In the genomic region with DNA sequence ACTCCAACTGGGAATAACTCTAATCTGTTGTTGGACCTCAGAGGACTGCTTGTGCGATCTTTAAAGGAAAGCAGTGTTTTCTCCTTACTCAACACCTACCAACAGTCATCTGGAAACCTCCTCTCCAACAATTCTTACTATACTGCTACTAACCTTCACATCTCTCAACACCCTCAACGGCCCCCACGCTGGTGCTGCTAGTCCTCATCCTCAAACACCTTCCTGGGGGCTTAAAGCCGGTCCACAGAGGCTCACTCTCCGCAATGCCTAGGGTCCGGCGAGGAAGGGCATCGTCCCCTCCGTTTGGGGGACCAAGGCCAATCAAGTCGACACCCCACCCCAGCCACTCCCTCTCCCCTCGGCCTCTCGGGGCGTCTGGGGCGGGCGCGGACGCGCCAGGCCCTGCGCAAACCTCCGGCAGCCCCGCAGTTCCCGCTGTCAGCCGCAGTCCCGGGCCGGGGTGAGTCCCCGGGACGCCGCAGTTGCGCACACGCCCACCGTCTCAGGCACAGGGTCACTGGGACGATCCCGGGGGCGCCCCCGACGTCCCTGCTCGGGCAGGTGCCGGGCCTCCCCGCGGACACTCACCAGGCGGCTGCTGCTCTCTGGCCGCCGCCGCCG, we compare ENCODE assay signal across 8 cellular contexts. TPM values are rescaled to one million over a fixed set of nuclear protein-coding genes. Genes with fewer than 3 reads are reported as not detected.
DNase-seq lines count a peak whose midpoint lies in the region; ATAC-seq and TF ChIP-seq lines count a peak whose summit lies in the region.

No MANE protein-coding gene starts in this region.

- POLR2A ChIA-PET in PC-3 (lab: Charles Lee; ENCODE audit: unreplicated experiment) = no interaction called here

- no peaks in the 10 kb centered on the region for H3K36me3 ChIP-seq in PC-3 (ENCODE audit: low read depth, low read length)

- peak; percentile 2 for DNase-seq in NCI-H510A treated with DMSO at 0.1 percent for 48 hours (lab: John Stamatoyannopoulos, UW)
- no peak for DNase-seq in NCI-H510A (lab: John Stamatoyannopoulos, UW)
- DNase-seq in PC-3 = no peak
- no peak for DNase-seq in astrocyte of the cerebellum (ENCODE audit: low read depth)
- peak; percentile 40 for DNase-seq in iPS-NIHi7 (ENCODE audit: extremely low spot score)
- peak; percentile 6 for DNase-seq in stimulated activated CD4-positive, alpha-beta T cell treated with anti-CD3 and anti-CD28 coated beads, Interleukin-12 subunit alpha, Interleukin-12 subunit beta, amount 100 ng/mL, for 4 hours
- no peak for DNase-seq in NCI-H2227 (lab: John Stamatoyannopoulos, UW; ENCODE audit: unreplicated experiment)

- H3K27ac ChIP-seq in PC-3 (ENCODE audit: low read length) = no peak overlapping the region

- intact Hi-C loops in PC-3 (cut with micrococcal nuclease) = loop anchor here (10.0 kb wide), 1 partner anchor 234 kb away; a partner anchor contains a TSS

- H4K20me1 ChIP-seq in PC-3 (ENCODE audit: low read length) = no peaks in the 10 kb centered on the region

- H3K4me1 ChIP-seq in PC-3 (ENCODE audit: insufficient read depth, low read length) = peaks cover 32% of the 10 kb centered on the region

- H3K9me2 ChIP-seq in PC-3 (replicated peaks; ENCODE audit: low read length) = no peaks in the 10 kb centered on the region

- peak overlapping the region; percentile 80 for H3K9ac ChIP-seq in PC-3 (ENCODE audit: low read length)

- no peaks in the 10 kb centered on the region for H3F3A ChIP-seq in PC-3 (ENCODE audit: low read length, unreplicated experiment)

- CTCF ChIA-PET in PC-3 (lab: Charles Lee) = no interaction called here

- H3K4me3 ChIP-seq in PC-3 (ENCODE audit: low read length) = peak overlapping the region; percentile 89
- peak overlapping the region; percentile 71 for H3K4me3 ChIP-seq in astrocyte of the cerebellum (ENCODE audit: low read depth, low read length)

- H3K4me2 ChIP-seq in PC-3 (ENCODE audit: low read length) = peak overlapping the region; percentile 94

- H3K79me2 ChIP-seq in PC-3 (ENCODE audit: low read length) = peaks cover 53% of the 10 kb centered on the region

- TF ChIP-seq CTCF in PC-3 (conservative IDR thresholded peaks at IDR 0.05; ENCODE audit: low read depth, low read length) (no peak), astrocyte of the cerebellum (IDR thresholded peaks at IDR 0.05; ENCODE audit: low read depth, low read length, missing control alignments) (no peak)

- peak overlapping the region; percentile 83 for H2AFZ ChIP-seq in PC-3 (ENCODE audit: low read length)

- no peaks in the 10 kb centered on the region for H3K9me3 ChIP-seq in PC-3 (ENCODE audit: low read length)

- peak; percentile 31 for ATAC-seq in HG02759 (IDR thresholded peaks at IDR 0.05; ENCODE audit: unreplicated experiment)
- peak; percentile 17 for ATAC-seq in PC-3

- BruUV-seq in PC-3 (replicated peaks; lab: Mats Ljungman, UMichigan) = no TSS peak

- in situ Hi-C loops in astrocyte of the cerebellum (cut with HindIII; ENCODE audit: low sequenced_read_pairs) = no loop called here

- H3K27me3 ChIP-seq in PC-3 (ENCODE audit: low read length) = no peaks in the 10 kb centered on the region

RNA-seq across cellular contexts. Expression of a gene that starts 0.4 kb away (rescaled TPM):
- 14.7 and 18.6 TPM in 2 replicates for total RNA-seq in PC-3 (2014; rRNA removed)

Comparison
In these comparisons a context has a peak if more than half of its experiments do, and no peak if none do; other contexts are left out.
1. DNase-seq: peak in NCI-H510A treated with DMSO at 0.1 percent for 48 hours (single experiment), iPS-NIHi7 (single experiment) and stimulated activated CD4-positive, alpha-beta T cell treated with anti-CD3 and anti-CD28 coated beads, Interleukin-12 subunit alpha, Interleukin-12 subunit beta, amount 100 ng/mL, for 4 hours (single experiment); none in NCI-H510A (single experiment), PC-3 (single experiment), astrocyte of the cerebellum (single experiment) and NCI-H2227 (single experiment).